In genomic region chr18:44786257-44786656, GRCh38 we compare ENCODE assay signal across 12 cellular contexts.
DNase-seq lines count a peak whose midpoint lies in the region; ATAC-seq and TF ChIP-seq lines count a peak whose summit lies in the region.
"Had no signal": no experiment of that assay in that cellular context is flagged by ENCODE, and none has a peak within 500 bp of the region (broad histone marks: within the 10 kb centered on the region; RNA-seq: fewer than 3 reads in every experiment).

No MANE protein-coding gene starts in this region.

- H3K36me3 Mint-ChIP-seq in glutamatergic neuron (ENCODE audit: unreplicated experiment): no peaks in the 10 kb centered on the region

- intact Hi-C loops in body of pancreas (cut with DNase I): no loop called here
- intact Hi-C loops in Right ventricle myocardium superior (cut with DNase I): no loop called here

- peak; percentile 31 for ATAC-seq in GM18511 (IDR thresholded peaks at IDR 0.05; ENCODE audit: unreplicated experiment)
- ATAC-seq in GM21529 (IDR thresholded peaks at IDR 0.05; ENCODE audit: unreplicated experiment): peak; percentile 37
- peak; percentile 30 for ATAC-seq in HG03159 (IDR thresholded peaks at IDR 0.05; ENCODE audit: unreplicated experiment)
- ATAC-seq in body of pancreas: no peak
- ATAC-seq in Right ventricle myocardium superior (ENCODE audit: poor library complexity): no peak

- TF ChIP-seq POLR2A in body of pancreas (IDR thresholded peaks at IDR 0.05): no peak

- H3K27ac ChIP-seq in body of pancreas: no peak overlapping the region
- H3K27ac ChIP-seq: BLaER1 treated with 17β-estradiol and CSF1 and Interleukin-3, amounts not matched to agents 10 nM and 100 nM had no signal

- peaks cover 77% of the 10 kb centered on the region for H3K4me1 Mint-ChIP-seq in glutamatergic neuron (ENCODE audit: low read depth, unreplicated experiment)

- no peaks in the 10 kb centered on the region for H3K9me3 ChIP-seq in body of pancreas
- H3K9me3 ChIP-seq: BLaER1 treated with 17β-estradiol and CSF1 and Interleukin-3, amounts not matched to agents 10 nM and 100 nM had no signal

- H3K4me3 ChIP-seq in body of pancreas: no peak overlapping the region
- H3K4me3 ChIP-seq: BLaER1 treated with 17β-estradiol and CSF1 and Interleukin-3, amounts not matched to agents 10 nM and 100 nM had no signal

- DNase-seq in glutamatergic neuron (no peak), body of pancreas (no peak), NCI-H82 (lab: John Stamatoyannopoulos, UW) (no peak), NCI-H510A treated with DMSO at 0.1 percent for 48 hours (lab: John Stamatoyannopoulos, UW) (no peak), Right ventricle myocardium superior (no peak)
- DNase-seq: activated naive CD4-positive, alpha-beta T cell treated with Interleukin-2 at 50 U/mL for 16 hours; effector CD4-positive, alpha-beta T cell; NCI-H1092 had no signal

- H3K27me3 ChIP-seq in body of pancreas: no peaks in the 10 kb centered on the region
- H3K27me3 ChIP-seq: BLaER1 treated with 17β-estradiol and CSF1 and Interleukin-3, amounts not matched to agents 10 nM and 100 nM had no signal

- H3K4me1 ChIP-seq in body of pancreas: peaks cover 53% of the 10 kb centered on the region

- H3K27ac Mint-ChIP-seq in glutamatergic neuron (ENCODE audit: unreplicated experiment): peak overlapping the region; percentile 36

- H3K36me3 ChIP-seq in body of pancreas (replicated peaks in 1 of 2; ENCODE audit: insufficient read depth in 1 of 2, low read depth in 2 of 2): no peaks in the 10 kb centered on the region
- H3K36me3 ChIP-seq: BLaER1 treated with 17β-estradiol and CSF1 and Interleukin-3, amounts not matched to agents 10 nM and 100 nM had no signal

- peak overlapping the region; percentile 27 for H3K4me3 Mint-ChIP-seq in glutamatergic neuron (ENCODE audit: unreplicated experiment)

- TF ChIP-seq CTCF in glutamatergic neuron (IDR thresholded peaks at IDR 0.05; ENCODE audit: partially characterized antibody, unreplicated experiment) (no peak), body of pancreas (IDR thresholded peaks at IDR 0.05) (no peak)

- H3K9me3 Mint-ChIP-seq in glutamatergic neuron (ENCODE audit: unreplicated experiment): no peaks in the 10 kb centered on the region

- H3K27me3 Mint-ChIP-seq in glutamatergic neuron (ENCODE audit: unreplicated experiment): no peaks in the 10 kb centered on the region

Comparison
In these comparisons a context has a peak if more than half of its experiments do, and no peak if none do; other contexts are left out.
1. ATAC-seq: peak in GM18511 (single experiment), GM21529 (single experiment) and HG03159 (single experiment); none in body of pancreas (single experiment) and Right ventricle myocardium superior (single experiment).